In genomic region chr14:64700290-64700689, GRCh38 we compare ENCODE assay signal across 14 cellular contexts. TPM values are rescaled to one million over a fixed set of nuclear protein-coding genes. Genes with fewer than 3 reads are reported as not detected.
DNase-seq lines count a peak whose midpoint lies in the region; ATAC-seq and TF ChIP-seq lines count a peak whose summit lies in the region.
"Had no signal": no experiment of that assay in that cellular context is flagged by ENCODE, and none has a peak within 500 bp of the region (broad histone marks: within the 10 kb centered on the region; RNA-seq: fewer than 3 reads in every experiment).

No MANE protein-coding gene starts in this region.

- H3K9me3 ChIP-seq in neutrophil = no peaks in the 10 kb centered on the region
- H3K9me3 ChIP-seq: Caco-2 had no signal

- POLR2A ChIA-PET in T-cell (lab: Charles Lee) = no interaction called here

- no peaks in the 10 kb centered on the region for H3K36me3 ChIP-seq in neutrophil

- H3K27ac Mint-ChIP-seq in T-helper 2 cell treated with Interferon-gamma antibody and Interleukin-4, amounts not matched to agents 5 μg/mL and 100 μg/mL, for 36 hours = no peak overlapping the region
- H3K27ac Mint-ChIP-seq in T-cell = peak overlapping the region; percentile 34 to 65

- H3K4me1 ChIP-seq in neutrophil (ENCODE audit: control insufficient read depth in 1 of 2, insufficient read depth in 1 of 2, low read depth in 1 of 2, low read length in 1 of 2) = peaks cover 66 to 76% of the 10 kb centered on the region in 2 experiments

- H3K4me3 ChIP-seq in neutrophil (ENCODE audit: low read depth in 1 of 2, low read length in 1 of 2) = peak overlapping the region in 1 of 2 experiments; percentile 47

- ATAC-seq in T-cell (replicated peaks in 1 of 4) (no peak), HG03442 (IDR thresholded peaks at IDR 0.05; ENCODE audit: unreplicated experiment) (no peak)
- ATAC-seq: HepG2 had no signal

- H3K4me3 Mint-ChIP-seq in T-helper 2 cell treated with Interferon-gamma antibody and Interleukin-4, amounts not matched to agents 5 μg/mL and 100 μg/mL, for 36 hours = peak overlapping the region; percentile 12
- H3K4me3 Mint-ChIP-seq in T-cell = no peak overlapping the region
- H3K4me3 Mint-ChIP-seq: CD8-positive, alpha-beta memory T cell had no signal

- H3K27ac ChIP-seq in neutrophil = peak overlapping the region; percentile 97
- H3K27ac ChIP-seq: 22Rv1 had no signal

- no peak for TF ChIP-seq CTCF in neutrophil (IDR thresholded peaks at IDR 0.05)

- H3K27me3 ChIP-seq in neutrophil = peaks cover 8% of the 10 kb centered on the region

- H3K27me3 Mint-ChIP-seq in T-helper 2 cell treated with Interferon-gamma antibody and Interleukin-4, amounts not matched to agents 5 μg/mL and 100 μg/mL, for 36 hours (ENCODE audit: low read depth) = peaks cover 65% of the 10 kb centered on the region
- H3K27me3 Mint-ChIP-seq in T-cell = peaks cover 16 to 26% of the 10 kb centered on the region in 2 donors

- DNase-seq in T-helper 2 cell treated with Interferon-gamma antibody and Interleukin-4, amounts not matched to agents 5 μg/mL and 100 μg/mL, for 36 hours (ENCODE audit: low spot score) = no peak
- no peak for DNase-seq in T-helper 2 cell
- no peak for DNase-seq in T-cell
- no peak for DNase-seq in DMS 273 treated with DMSO at 0.1 percent for 48 hours (lab: John Stamatoyannopoulos, UW)
- DNase-seq in NCI-H1105 (lab: John Stamatoyannopoulos, UW) = no peak
- DNase-seq: Caco-2; CD8-positive, alpha-beta memory T cell; DMS53; GF-D8; H7 had no signal

- CTCF ChIA-PET in T-cell (lab: Charles Lee) = no interaction called here

- no peaks in the 10 kb centered on the region for H3K36me3 Mint-ChIP-seq in T-helper 2 cell treated with Interferon-gamma antibody and Interleukin-4, amounts not matched to agents 5 μg/mL and 100 μg/mL, for 36 hours (ENCODE audit: low read depth)
- H3K36me3 Mint-ChIP-seq in T-cell = no peaks in the 10 kb centered on the region
- H3K36me3 Mint-ChIP-seq: CD8-positive, alpha-beta memory T cell had no signal

- no peaks in the 10 kb centered on the region for H3K9me3 Mint-ChIP-seq in T-helper 2 cell treated with Interferon-gamma antibody and Interleukin-4, amounts not matched to agents 5 μg/mL and 100 μg/mL, for 36 hours
- no peaks in the 10 kb centered on the region for H3K9me3 Mint-ChIP-seq in T-cell
- H3K9me3 Mint-ChIP-seq: CD8-positive, alpha-beta memory T cell had no signal

- H3K4me1 Mint-ChIP-seq in T-helper 2 cell treated with Interferon-gamma antibody and Interleukin-4, amounts not matched to agents 5 μg/mL and 100 μg/mL, for 36 hours (ENCODE audit: low read depth) = peaks cover 35% of the 10 kb centered on the region
- peaks cover 25 to 71% (median 44%) of the 10 kb centered on the region in 3 donors for H3K4me1 Mint-ChIP-seq in T-cell

RNA-seq across cellular contexts. Expression of gene PLEKHG3, which starts 3.9 kb away (rescaled TPM):
- 10 to 100 TPM; 12.4 to 58.2 (median 27.3) TPM for total RNA-seq in T-cell
